ENCODE assay signal across 14 cellular contexts in the genomic region with DNA sequence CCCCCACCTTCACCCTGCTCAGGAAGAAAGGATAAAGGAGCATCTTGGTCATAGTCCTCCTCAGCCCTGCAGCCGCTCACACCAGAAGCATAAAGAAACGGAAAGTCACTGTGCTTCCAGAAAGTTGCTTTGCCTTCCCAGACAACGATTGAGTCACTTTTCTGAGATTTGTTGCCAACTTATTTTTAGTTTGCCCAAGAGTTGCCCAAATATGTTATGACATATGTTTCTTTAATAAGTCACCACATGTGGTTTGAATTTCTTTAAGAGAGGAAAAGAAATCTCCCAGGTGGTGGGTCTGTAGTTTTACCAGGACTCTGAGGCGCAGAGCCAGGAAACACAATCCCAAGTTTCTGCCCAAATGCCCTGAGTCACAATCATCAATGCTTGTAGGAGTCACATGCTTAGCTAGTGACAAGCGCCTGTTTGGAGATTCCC.
DNase-seq lines count a peak whose midpoint lies in the region; ATAC-seq and TF ChIP-seq lines count a peak whose summit lies in the region.
"Had no signal": no experiment of that assay in that cellular context is flagged by ENCODE, and none has a peak within 500 bp of the region (broad histone marks: within the 10 kb centered on the region; RNA-seq: fewer than 3 reads in every experiment).

No MANE protein-coding gene starts in this region.

- no peak overlapping the region for H3K9ac ChIP-seq in SK-N-MC (ENCODE audit: insufficient read length)

- H3K27ac ChIP-seq in SK-N-MC = peak overlapping the region; percentile 54; the same call in 1 of the 2 replicates

- no peaks in the 10 kb centered on the region for H3K9me3 ChIP-seq in SK-N-MC (ENCODE audit: low read depth, low read length)

- TF ChIP-seq CTCF in fibroblast of pulmonary artery (IDR thresholded peaks at IDR 0.05; ENCODE audit: low read length, missing control alignments) = no peak

- no peaks in the 10 kb centered on the region for H3K36me3 ChIP-seq in SK-N-MC (ENCODE audit: insufficient read depth, low read length)

- DNase-seq in EH (ENCODE audit: low read depth) (peak; percentile 93), SK-N-MC (ENCODE audit: low read depth, low spot score) (no peak), fibroblast of pulmonary artery (ENCODE audit: low read depth) (peak; percentile 82), skeletal muscle cell (ENCODE audit: low read depth) (peak; percentile 84), NCI-H128 (lab: John Stamatoyannopoulos, UW; ENCODE audit: unreplicated experiment) (no peak)
- DNase-seq: activated CD4-positive, alpha-beta T cell treated with anti-CD3 and anti-CD28 coated beads for 4 hours; activated naive CD4-positive, alpha-beta T cell treated with anti-CD3 and anti-CD28 coated beads, Interleukin-2, amount 10 ng/mL, durations not matched to agents 7 days and 5 days; DMS153; NCI-H1930; stimulated activated CD8-positive, alpha-beta memory T cell treated with anti-CD3 and anti-CD28 coated beads, Interleukin-4, amount 100 ng/mL, for 48 hours had no signal

- H3K4me3 ChIP-seq in SK-N-MC (peak overlapping the region; percentile 28; the same call in 1 of the 2 replicates), fibroblast of pulmonary artery (replicated peaks; ENCODE audit: low read depth, low read length) (no peak overlapping the region), skeletal muscle cell (ENCODE audit: low read depth, low read length) (no peak overlapping the region)

- no peak for ATAC-seq in HG02981 (IDR thresholded peaks at IDR 0.05; ENCODE audit: unreplicated experiment)
- no peak for ATAC-seq in GM21528 (IDR thresholded peaks at IDR 0.05; ENCODE audit: low FRiP score, unreplicated experiment)
- ATAC-seq in HG02852 (IDR thresholded peaks at IDR 0.05; ENCODE audit: unreplicated experiment) = no peak
- ATAC-seq: HCT116 had no signal

Comparison
In these comparisons a context has a peak if more than half of its experiments do, and no peak if none do; other contexts are left out.
1. DNase-seq: peak in EH (single experiment), fibroblast of pulmonary artery (single experiment) and skeletal muscle cell (single experiment); none in SK-N-MC (single experiment) and NCI-H128 (single experiment).